In genomic region chr9:36744678-36745077, GRCh38 we compare ENCODE assay signal across 25 cellular contexts.
DNase-seq lines count a peak whose midpoint lies in the region; ATAC-seq, FAIRE-seq and TF ChIP-seq lines count a peak whose summit lies in the region.
"Had no signal": no experiment of that assay in that cellular context is flagged by ENCODE, and none has a peak within 500 bp of the region (broad histone marks: within the 10 kb centered on the region; RNA-seq: fewer than 3 reads in every experiment).

No MANE protein-coding gene starts in this region.

- no peak overlapping the region for H3K27ac Mint-ChIP-seq in activated naive CD8-positive, alpha-beta T cell treated with anti-CD3 and anti-CD28 coated beads, Interleukin-2, amount 50 U/mL, for 24 hours
- no peak overlapping the region for H3K27ac Mint-ChIP-seq in activated naive CD8-positive, alpha-beta T cell treated with anti-CD3 and anti-CD28 coated beads for 36 hours
- no peak overlapping the region for H3K27ac Mint-ChIP-seq in activated CD4-positive, alpha-beta T cell treated with anti-CD3 and anti-CD28 coated beads, Interleukin-2, amount 10 ng/mL, durations not matched to agents 7 days and 5 days
- no peak overlapping the region for H3K27ac Mint-ChIP-seq in CD4-positive, alpha-beta memory T cell
- H3K27ac Mint-ChIP-seq: B cell; CD8-positive, alpha-beta memory T cell; T-cell had no signal

- no peak overlapping the region for H3K27ac ChIP-seq in PC-3 (ENCODE audit: low read length)
- H3K27ac ChIP-seq in CD4-positive, alpha-beta memory T cell (ENCODE audit: low read depth, low read length) = no peak overlapping the region
- H3K27ac ChIP-seq: C4-2B, RWPE1 had no signal

- H3K79me2 ChIP-seq in PC-3 (ENCODE audit: low read length) = no peaks in the 10 kb centered on the region

- BruUV-seq in PC-3 (replicated peaks; lab: Mats Ljungman, UMichigan) = no TSS peak

- H4K20me1 ChIP-seq in PC-3 (ENCODE audit: low read length) = no peaks in the 10 kb centered on the region

- CTCF ChIA-PET in PC-3 (lab: Charles Lee) = no interaction called here
- CTCF ChIA-PET in activated CD4-positive, alpha-beta T cell treated with anti-CD3 and anti-CD28 coated beads, Interleukin-2, amount 10 ng/mL, durations not matched to agents 7 days and 5 days (lab: Charles Lee) = no interaction called here
- CTCF ChIA-PET in CD4-positive, alpha-beta memory T cell (lab: Charles Lee; ENCODE audit: partially characterized antibody) = no interaction called here

- no peaks in the 10 kb centered on the region for H3K9me3 Mint-ChIP-seq in activated naive CD8-positive, alpha-beta T cell treated with anti-CD3 and anti-CD28 coated beads, Interleukin-2, amount 50 U/mL, for 24 hours
- no peaks in the 10 kb centered on the region for H3K9me3 Mint-ChIP-seq in activated naive CD8-positive, alpha-beta T cell treated with anti-CD3 and anti-CD28 coated beads for 36 hours
- no peaks in the 10 kb centered on the region for H3K9me3 Mint-ChIP-seq in activated CD4-positive, alpha-beta T cell treated with anti-CD3 and anti-CD28 coated beads, Interleukin-2, amount 10 ng/mL, durations not matched to agents 7 days and 5 days
- no peaks in the 10 kb centered on the region for H3K9me3 Mint-ChIP-seq in CD4-positive, alpha-beta memory T cell
- H3K9me3 Mint-ChIP-seq: T-cell had no signal

- no peaks in the 10 kb centered on the region for H3K36me3 ChIP-seq in PC-3 (ENCODE audit: low read depth, low read length)
- H3K36me3 ChIP-seq in CD4-positive, alpha-beta memory T cell (ENCODE audit: insufficient read depth, low read length) = no peaks in the 10 kb centered on the region

- H3K4me2 ChIP-seq in PC-3 (ENCODE audit: low read length) = no peak overlapping the region

- TF ChIP-seq CTCF in PC-3 (conservative IDR thresholded peaks at IDR 0.05; ENCODE audit: low read depth, low read length) = no peak

- FAIRE-seq in H54 (lab: Jason Lieb, UNC) = no peak
- FAIRE-seq: GM12892 had no signal

- peak; percentile 26 for ATAC-seq in activated naive CD8-positive, alpha-beta T cell treated with anti-CD3 and anti-CD28 coated beads, Interleukin-2, amount 50 U/mL, for 24 hours
- no peak for ATAC-seq in PC-3
- ATAC-seq: T-cell had no signal

- H3K9ac ChIP-seq in PC-3 (ENCODE audit: low read length) = no peak overlapping the region

- H3K4me1 Mint-ChIP-seq in activated naive CD8-positive, alpha-beta T cell treated with anti-CD3 and anti-CD28 coated beads, Interleukin-2, amount 50 U/mL, for 24 hours = peaks cover 5% of the 10 kb centered on the region
- peaks cover 3% of the 10 kb centered on the region for H3K4me1 Mint-ChIP-seq in activated naive CD8-positive, alpha-beta T cell treated with anti-CD3 and anti-CD28 coated beads for 36 hours
- peaks cover 2% of the 10 kb centered on the region for H3K4me1 Mint-ChIP-seq in activated CD4-positive, alpha-beta T cell treated with anti-CD3 and anti-CD28 coated beads, Interleukin-2, amount 10 ng/mL, durations not matched to agents 7 days and 5 days
- H3K4me1 Mint-ChIP-seq in CD4-positive, alpha-beta memory T cell = peaks cover 0 to 6% (median 4%) of the 10 kb centered on the region in 4 donors

- H2AFZ ChIP-seq in PC-3 (ENCODE audit: low read length) = no peak overlapping the region

- H3K4me1 ChIP-seq in PC-3 (ENCODE audit: insufficient read depth, low read length) = no peaks in the 10 kb centered on the region
- no peaks in the 10 kb centered on the region for H3K4me1 ChIP-seq in CD4-positive, alpha-beta memory T cell (ENCODE audit: insufficient read depth, low read length)

- no peaks in the 10 kb centered on the region for H3K9me3 ChIP-seq in PC-3 (ENCODE audit: low read length)
- no peaks in the 10 kb centered on the region for H3K9me3 ChIP-seq in CD4-positive, alpha-beta memory T cell (ENCODE audit: control insufficient read depth in 1 of 2, low read length in 2 of 2)

- H3F3A ChIP-seq in PC-3 (ENCODE audit: low read length, unreplicated experiment) = no peaks in the 10 kb centered on the region

- no peaks in the 10 kb centered on the region for H3K36me3 Mint-ChIP-seq in activated naive CD8-positive, alpha-beta T cell treated with anti-CD3 and anti-CD28 coated beads, Interleukin-2, amount 50 U/mL, for 24 hours (ENCODE audit: low read depth)
- H3K36me3 Mint-ChIP-seq in activated naive CD8-positive, alpha-beta T cell treated with anti-CD3 and anti-CD28 coated beads for 36 hours = no peaks in the 10 kb centered on the region
- no peaks in the 10 kb centered on the region for H3K36me3 Mint-ChIP-seq in activated CD4-positive, alpha-beta T cell treated with anti-CD3 and anti-CD28 coated beads, Interleukin-2, amount 10 ng/mL, durations not matched to agents 7 days and 5 days (ENCODE audit: low read depth)
- no peaks in the 10 kb centered on the region for H3K36me3 Mint-ChIP-seq in CD4-positive, alpha-beta memory T cell
- H3K36me3 Mint-ChIP-seq: T-cell had no signal

- H3K9me2 ChIP-seq in PC-3 (replicated peaks; ENCODE audit: low read length) = no peaks in the 10 kb centered on the region

- no peaks in the 10 kb centered on the region for H3K27me3 ChIP-seq in PC-3 (ENCODE audit: low read length)
- H3K27me3 ChIP-seq in CD4-positive, alpha-beta memory T cell (ENCODE audit: insufficient read depth, low read length) = peaks cover 21% of the 10 kb centered on the region

- no peak overlapping the region for H3K4me3 ChIP-seq in PC-3 (ENCODE audit: low read length)
- no peak overlapping the region for H3K4me3 ChIP-seq in CD4-positive, alpha-beta memory T cell (ENCODE audit: low read length in 2 of 2)

- H3K4me3 Mint-ChIP-seq in activated naive CD8-positive, alpha-beta T cell treated with anti-CD3 and anti-CD28 coated beads, Interleukin-2, amount 50 U/mL, for 24 hours = no peak overlapping the region
- H3K4me3 Mint-ChIP-seq in activated naive CD8-positive, alpha-beta T cell treated with anti-CD3 and anti-CD28 coated beads for 36 hours = no peak overlapping the region
- no peak overlapping the region for H3K4me3 Mint-ChIP-seq in activated CD4-positive, alpha-beta T cell treated with anti-CD3 and anti-CD28 coated beads, Interleukin-2, amount 10 ng/mL, durations not matched to agents 7 days and 5 days
- H3K4me3 Mint-ChIP-seq in CD4-positive, alpha-beta memory T cell = no peak overlapping the region
- H3K4me3 Mint-ChIP-seq: B cell, T-cell had no signal

- TF ChIP-seq POLR2A in H54 (IDR thresholded peaks at IDR 0.05; ENCODE audit: low read depth, low read length) = no peak

- intact Hi-C loops in PC-3 (cut with micrococcal nuclease) = no loop called here
- intact Hi-C loops in CD4-positive, alpha-beta memory T cell (cut with micrococcal nuclease) = no loop called here

- DNase-seq in activated naive CD8-positive, alpha-beta T cell treated with anti-CD3 and anti-CD28 coated beads, Interleukin-2, amount 50 U/mL, for 24 hours = no peak
- DNase-seq in activated naive CD8-positive, alpha-beta T cell treated with anti-CD3 and anti-CD28 coated beads for 36 hours = no peak
- DNase-seq in H54 (ENCODE audit: insufficient read length, low spot score) (peak; percentile 19), PC-3 (peak; percentile 1), islet precursor cell (peak; percentile 58), GM03348 (ENCODE audit: low spot score) (no peak)
- DNase-seq in activated CD4-positive, alpha-beta T cell treated with anti-CD3 and anti-CD28 coated beads, Interleukin-2, amount 10 ng/mL, durations not matched to agents 7 days and 5 days = no peak
- no peak for DNase-seq in CD4-positive, alpha-beta memory T cell
- DNase-seq: Calu3; CD8-positive, alpha-beta memory T cell; GDM1; GOT3; HCEC 1CT; Karpas-422; MV-4-11; NCI-H1105; NCI-H1694 treated with DMSO at 0.1 percent for 48 hours; NCI-H2081; NCI-H2227 treated with DMSO at 0.1 percent for 48 hours; NCI-H748 treated with DMSO at 0.1 percent for 48 hours; T-cell had no signal

- peaks cover 46% of the 10 kb centered on the region for H3K27me3 Mint-ChIP-seq in activated naive CD8-positive, alpha-beta T cell treated with anti-CD3 and anti-CD28 coated beads, Interleukin-2, amount 50 U/mL, for 24 hours
- peaks cover 53% of the 10 kb centered on the region for H3K27me3 Mint-ChIP-seq in activated naive CD8-positive, alpha-beta T cell treated with anti-CD3 and anti-CD28 coated beads for 36 hours
- peaks cover 16% of the 10 kb centered on the region for H3K27me3 Mint-ChIP-seq in activated CD4-positive, alpha-beta T cell treated with anti-CD3 and anti-CD28 coated beads, Interleukin-2, amount 10 ng/mL, durations not matched to agents 7 days and 5 days
- H3K27me3 Mint-ChIP-seq in CD4-positive, alpha-beta memory T cell = peaks cover 34 to 47% of the 10 kb centered on the region in 2 donors

- POLR2A ChIA-PET in PC-3 (lab: Charles Lee; ENCODE audit: unreplicated experiment) = no interaction called here
- POLR2A ChIA-PET in activated CD4-positive, alpha-beta T cell treated with anti-CD3 and anti-CD28 coated beads, Interleukin-2, amount 10 ng/mL, durations not matched to agents 7 days and 5 days (lab: Charles Lee) = no interaction called here
- POLR2A ChIA-PET in CD4-positive, alpha-beta memory T cell (lab: Charles Lee; ENCODE audit: partially characterized antibody) = no interaction called here

Comparison
In these comparisons a context has a peak if more than half of its experiments do, and no peak if none do; other contexts are left out.
1. DNase-seq: peak in H54 (single experiment), PC-3 (single experiment) and islet precursor cell (single experiment); none in activated naive CD8-positive, alpha-beta T cell treated with anti-CD3 and anti-CD28 coated beads, Interleukin-2, amount 50 U/mL, for 24 hours (single experiment), activated naive CD8-positive, alpha-beta T cell treated with anti-CD3 and anti-CD28 coated beads for 36 hours (single experiment), activated CD4-positive, alpha-beta T cell treated with anti-CD3 and anti-CD28 coated beads, Interleukin-2, amount 10 ng/mL, durations not matched to agents 7 days and 5 days (single experiment), GM03348 (single experiment) and CD4-positive, alpha-beta memory T cell (0 of 5).